In the genomic region with DNA sequence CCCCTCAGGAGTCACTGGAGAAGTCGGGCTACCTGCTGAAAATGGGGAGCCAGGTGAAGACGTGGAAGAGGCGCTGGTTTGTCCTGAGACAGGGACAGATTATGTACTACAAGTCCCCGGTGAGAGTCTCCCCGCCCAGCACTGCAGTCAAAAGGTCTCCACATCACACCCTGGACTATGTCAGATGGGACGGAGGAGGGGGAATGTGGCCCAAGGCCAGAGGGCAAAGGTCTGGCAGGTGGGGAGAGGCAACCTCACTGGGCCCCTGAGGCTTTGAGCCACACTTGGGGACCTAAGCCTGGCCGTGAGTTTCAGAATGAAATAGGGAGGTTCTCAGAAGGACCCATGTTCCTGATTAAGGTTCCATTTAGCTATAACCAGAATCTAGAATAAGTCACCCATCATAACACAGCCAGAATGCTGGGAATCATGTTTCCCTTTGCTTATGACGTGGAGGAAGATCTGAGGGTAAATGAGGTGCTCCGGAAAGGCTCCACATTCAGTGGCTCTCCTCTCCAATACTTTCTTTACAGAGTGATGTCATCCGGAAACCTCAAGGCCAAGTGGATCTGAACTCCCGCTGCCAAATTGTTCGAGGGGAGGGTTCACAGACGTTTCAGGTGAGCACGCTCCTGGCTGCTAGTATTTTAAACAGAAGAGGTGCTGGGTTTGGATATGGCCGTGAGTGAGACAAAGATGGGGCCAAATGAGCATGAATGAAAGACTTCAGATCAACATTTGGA, we compare ENCODE assay signal across 19 cellular contexts. TPM values are rescaled to one million over a fixed set of nuclear protein-coding genes. Genes with fewer than 3 reads are reported as not detected.
DNase-seq lines count a peak whose midpoint lies in the region; ATAC-seq and TF ChIP-seq lines count a peak whose summit lies in the region.
"Had no signal": no experiment of that assay in that cellular context is flagged by ENCODE, and none has a peak within 500 bp of the region (broad histone marks: within the 10 kb centered on the region; RNA-seq: fewer than 3 reads in every experiment).

No MANE protein-coding gene starts in this region.

- H3K9me3 ChIP-seq in spleen = no peaks in the 10 kb centered on the region

- no peak for TF ChIP-seq POLR2A in spleen (IDR thresholded peaks at IDR 0.05)

- no peak overlapping the region for H3K4me3 ChIP-seq in spleen

- intact Hi-C loops in spleen (cut with DNase I; ENCODE audit: low total_unique reads) (no loop called here), Right ventricle myocardium superior (cut with DNase I) (no loop called here)

- TF ChIP-seq CTCF in spleen (IDR thresholded peaks at IDR 0.05 in 8 of 11, conservative IDR thresholded peaks at IDR 0.05 in 3 of 11) = no peak

- H3K27me3 ChIP-seq in layer of hippocampus (ENCODE audit: control insufficient read depth, insufficient read depth, low read length) (no peaks in the 10 kb centered on the region), spleen (replicated peaks in 1 of 7) (no peaks in the 10 kb centered on the region)

- H3K4me1 ChIP-seq in spleen = no peaks in the 10 kb centered on the region

- H3K27ac ChIP-seq in layer of hippocampus (ENCODE audit: low read depth, low read length) (peak overlapping the region; percentile 15), spleen (no peak overlapping the region)
- H3K27ac ChIP-seq: 22Rv1, C4-2B, KMS-11 had no signal

- ATAC-seq in Right ventricle myocardium superior (ENCODE audit: poor library complexity) = no peak
- ATAC-seq: Panc1 had no signal

- H3K36me3 ChIP-seq in spleen = no peaks in the 10 kb centered on the region

- peak; percentile 28 for DNase-seq in DMS79 treated with DMSO at 0.1 percent for 48 hours (lab: John Stamatoyannopoulos, UW)
- no peak for DNase-seq in DMS79 (lab: John Stamatoyannopoulos, UW)
- peak; percentile 68 for DNase-seq in NCI-H2107 treated with DMSO at 0.1 percent for 48 hours (lab: John Stamatoyannopoulos, UW; ENCODE audit: unreplicated experiment)
- DNase-seq in spleen = peak; percentile 60
- no peak for DNase-seq in Kasumi-1 (lab: John Stamatoyannopoulos, UW)
- DNase-seq in Right ventricle myocardium superior = no peak
- no peak for DNase-seq in NCI-H748 treated with DMSO at 0.1 percent for 48 hours (lab: John Stamatoyannopoulos, UW)
- DNase-seq: AML-193, DND-41, NCI-H1417, NCI-H187, NCI-H345, NCI-H524 treated with DMSO at 0.1 percent for 48 hours, SHP77 had no signal

- 72 to 91% (median 83%) methylated on average over 14 to 15 of the region's 15 CpGs for WGBS in spleen, 5 donors

RNA-seq across cellular contexts. Expression of a gene that starts 26.6 kb away (rescaled TPM):
- total RNA-seq in spleen = 10 to 100 TPM; 16.3 to 43.1 (median 23.4) TPM
- polyA plus RNA-seq in spleen = 10 to 100 TPM; 21.9 to 30.0 (median 24.8) TPM
- total RNA-seq in Right ventricle myocardium superior = 12.0 TPM

RNA-seq across cellular contexts. Expression of a gene that starts 40.3 kb away (rescaled TPM):
- total RNA-seq in spleen = 1 to 10 TPM; 1.7 to 7.1 (median 5.0) TPM
- 1 to 10 TPM in 2 of 3 donors, under 1 TPM in 1; 0.56 to 5.1 (median 1.1) TPM for polyA plus RNA-seq in spleen
- 4.4 TPM for total RNA-seq in Right ventricle myocardium superior

RNA-seq across cellular contexts. Expression of a gene that starts 46.3 kb away (rescaled TPM):
- total RNA-seq in spleen (1 to 10 TPM in 6 of 7 donors, under 1 TPM in 1; 0.80 to 4.7 (median 1.8) TPM), Right ventricle myocardium superior (0.75 TPM)
- polyA plus RNA-seq in spleen = 1 to 10 TPM in 1 of 3 donors, under 1 TPM in 2; 0.64 to 1.0 (median 0.82) TPM

Comparison
In these comparisons a context has a peak if more than half of its experiments do, and no peak if none do; other contexts are left out.
1. DNase-seq: peak in DMS79 treated with DMSO at 0.1 percent for 48 hours (single experiment), NCI-H2107 treated with DMSO at 0.1 percent for 48 hours (single experiment) and spleen (single experiment); none in DMS79 (single experiment), Kasumi-1 (0 of 2), Right ventricle myocardium superior (single experiment) and NCI-H748 treated with DMSO at 0.1 percent for 48 hours (single experiment).